In genomic region chr19:34134190-34135032, GRCh38 we compare ENCODE assay signal across 1 cellular context.
TF ChIP-seq lines count a peak whose summit lies in the region.

No MANE protein-coding gene starts in this region.

TF ChIP-seq in K562, 482 proteins besides CTCF, POLR2A, EP300 and RAD21 (continued from another document and continues in another):
- TF ChIP-seq, protein P1, sequence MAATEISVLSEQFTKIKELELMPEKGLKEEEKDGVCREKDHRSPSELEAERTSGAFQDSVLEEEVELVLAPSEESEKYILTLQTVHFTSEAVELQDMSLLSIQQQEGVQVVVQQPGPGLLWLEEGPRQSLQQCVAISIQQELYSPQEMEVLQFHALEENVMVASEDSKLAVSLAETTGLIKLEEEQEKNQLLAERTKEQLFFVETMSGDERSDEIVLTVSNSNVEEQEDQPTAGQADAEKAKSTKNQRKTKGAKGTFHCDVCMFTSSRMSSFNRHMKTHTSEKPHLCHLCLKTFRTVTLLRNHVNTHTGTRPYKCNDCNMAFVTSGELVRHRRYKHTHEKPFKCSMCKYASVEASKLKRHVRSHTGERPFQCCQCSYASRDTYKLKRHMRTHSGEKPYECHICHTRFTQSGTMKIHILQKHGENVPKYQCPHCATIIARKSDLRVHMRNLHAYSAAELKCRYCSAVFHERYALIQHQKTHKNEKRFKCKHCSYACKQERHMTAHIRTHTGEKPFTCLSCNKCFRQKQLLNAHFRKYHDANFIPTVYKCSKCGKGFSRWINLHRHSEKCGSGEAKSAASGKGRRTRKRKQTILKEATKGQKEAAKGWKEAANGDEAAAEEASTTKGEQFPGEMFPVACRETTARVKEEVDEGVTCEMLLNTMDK (IDR thresholded peaks at IDR 0.05; ENCODE audit: borderline replicate concordance, insufficient read depth, low read depth, low read length, poor library complexity, severe bottlenecking), result no peak
- TF ChIP-seq, protein P2, sequence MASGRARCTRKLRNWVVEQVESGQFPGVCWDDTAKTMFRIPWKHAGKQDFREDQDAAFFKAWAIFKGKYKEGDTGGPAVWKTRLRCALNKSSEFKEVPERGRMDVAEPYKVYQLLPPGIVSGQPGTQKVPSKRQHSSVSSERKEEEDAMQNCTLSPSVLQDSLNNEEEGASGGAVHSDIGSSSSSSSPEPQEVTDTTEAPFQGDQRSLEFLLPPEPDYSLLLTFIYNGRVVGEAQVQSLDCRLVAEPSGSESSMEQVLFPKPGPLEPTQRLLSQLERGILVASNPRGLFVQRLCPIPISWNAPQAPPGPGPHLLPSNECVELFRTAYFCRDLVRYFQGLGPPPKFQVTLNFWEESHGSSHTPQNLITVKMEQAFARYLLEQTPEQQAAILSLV (tag; IDR thresholded peaks at IDR 0.05), result no peak
- TF ChIP-seq SMAD1 (IDR thresholded peaks at IDR 0.05; ENCODE audit: low read depth, low read length, partially characterized antibody) (peak; percentile 37), RFX7 (CRISPR knock-in tag; IDR thresholded peaks at IDR 0.05) (no peak), USF1 (CRISPR knock-in tag; IDR thresholded peaks at IDR 0.05) (no peak), CHD1 (IDR thresholded peaks at IDR 0.05; ENCODE audit: low read length) (no peak), CTBP1 (IDR thresholded peaks at IDR 0.05; ENCODE audit: borderline replicate concordance) (peak; percentile 68; the same call in 1 of the 2 replicates), E2F6 (IDR thresholded peaks at IDR 0.05; ENCODE audit: borderline replicate concordance in 1 of 2, extremely low read depth in 1 of 2, insufficient read depth in 1 of 2, insufficient read length in 1 of 2, low read depth in 1 of 2, low read length in 1 of 2, poor library complexity in 1 of 2, severe bottlenecking in 1 of 2) (peak; percentile 84 to 94), ZNF830 (CRISPR knock-in tag; IDR thresholded peaks at IDR 0.05) (no peak), CBX1 (IDR thresholded peaks at IDR 0.05; ENCODE audit: low read depth) (no peak), KHSRP (IDR thresholded peaks at IDR 0.05) (no peak), CREBBP (IDR thresholded peaks at IDR 0.05; ENCODE audit: low read depth, low read length) (no peak), HSF4 (CRISPR knock-in tag; IDR thresholded peaks at IDR 0.05; ENCODE audit: borderline replicate concordance) (no peak), SNIP1 (IDR thresholded peaks at IDR 0.05; ENCODE audit: low read depth) (no peak), STAT5A (IDR thresholded peaks at IDR 0.05; ENCODE audit: borderline replicate concordance, low read length) (no peak), MTA3 (IDR thresholded peaks at IDR 0.05; ENCODE audit: borderline replicate concordance) (peak; percentile 75), ELF1 (tag; IDR thresholded peaks at IDR 0.05) (no peak), ZNF311 (CRISPR knock-in tag; IDR thresholded peaks at IDR 0.05) (no peak), NUFIP1 (IDR thresholded peaks at IDR 0.05; ENCODE audit: partially characterized antibody) (no peak), RAD51 (IDR thresholded peaks at IDR 0.05; ENCODE audit: borderline replicate concordance, low read depth) (no peak), ZFP30 (CRISPR knock-in tag; IDR thresholded peaks at IDR 0.05; ENCODE audit: borderline replicate concordance) (no peak), NFE2 (IDR thresholded peaks at IDR 0.05; ENCODE audit: low read depth) (no peak), SMARCA4 (IDR thresholded peaks at IDR 0.05) (no peak), SFPQ (IDR thresholded peaks at IDR 0.05; ENCODE audit: low read depth, low read length) (no peak), TAF1 (IDR thresholded peaks at IDR 0.05; ENCODE audit: control insufficient read depth, extremely low read depth, insufficient read depth, low read length, severe bottlenecking) (peak; percentile 59), KDM4B (IDR thresholded peaks at IDR 0.05; ENCODE audit: borderline replicate concordance in 2 of 2, low read depth in 1 of 2) (no peak), SRSF9 (IDR thresholded peaks at IDR 0.05; ENCODE audit: borderline replicate concordance, low read depth, low read length) (no peak), SIN3A (IDR thresholded peaks at IDR 0.05; ENCODE audit: borderline replicate concordance in 2 of 2, control insufficient read depth in 1 of 2, low read depth in 2 of 2, low read length in 2 of 2) (0 out of 4 replicates have a peak, but pooled peaks of 1 of the 2 experiments have one; percentile 33), ZNF707 (CRISPR knock-in tag; conservative IDR thresholded peaks at IDR 0.05) (no peak), RUNX1 (IDR thresholded peaks at IDR 0.05; ENCODE audit: low read depth) (no peak), IRF2 (CRISPR knock-in tag; IDR thresholded peaks at IDR 0.05) (no peak), AFF4 (CRISPR knock-in tag; IDR thresholded peaks at IDR 0.05) (no peak), RBFOX2 (IDR thresholded peaks at IDR 0.05; ENCODE audit: low read depth, low read length) (peak; percentile 99), NRF1 (conservative IDR thresholded peaks at IDR 0.05 in 1 of 2, IDR thresholded peaks at IDR 0.05 in 1 of 2) (peak; percentile 97 to 98), GABPB1 (CRISPR knock-in tag; IDR thresholded peaks at IDR 0.05) (peak; percentile 52; the same call in 1 of the 2 replicates), SETDB1 (IDR thresholded peaks at IDR 0.05; ENCODE audit: low read length) (no peak), ATF1 (CRISPR knock-in tag; IDR thresholded peaks at IDR 0.05) (no peak), ATF1 (tag; IDR thresholded peaks at IDR 0.05) (peak; percentile 61; the same call in 1 of the 2 replicates), RFX5 (IDR thresholded peaks at IDR 0.05; ENCODE audit: low read depth, low read length) (peak; percentile 50; the same call in 1 of the 2 replicates), ZNF77 (CRISPR knock-in tag; IDR thresholded peaks at IDR 0.05) (no peak), ZNF507 (tag; conservative IDR thresholded peaks at IDR 0.05) (no peak), KLF1 (tag; IDR thresholded peaks at IDR 0.05) (peak; percentile 70; the same call in 1 of the 2 replicates), PTRF (tag; IDR thresholded peaks at IDR 0.05) (no peak), GATA2 (CRISPR knock-in tag; IDR thresholded peaks at IDR 0.05) (no peak), SMC3 (conservative IDR thresholded peaks at IDR 0.05; ENCODE audit: insufficient read depth, low read depth, low read length) (no peak), COPS2 (conservative IDR thresholded peaks at IDR 0.05) (no peak), MTA2 (IDR thresholded peaks at IDR 0.05; ENCODE audit: low read depth) (no peak)
- TF ChIP-seq, protein P3, sequence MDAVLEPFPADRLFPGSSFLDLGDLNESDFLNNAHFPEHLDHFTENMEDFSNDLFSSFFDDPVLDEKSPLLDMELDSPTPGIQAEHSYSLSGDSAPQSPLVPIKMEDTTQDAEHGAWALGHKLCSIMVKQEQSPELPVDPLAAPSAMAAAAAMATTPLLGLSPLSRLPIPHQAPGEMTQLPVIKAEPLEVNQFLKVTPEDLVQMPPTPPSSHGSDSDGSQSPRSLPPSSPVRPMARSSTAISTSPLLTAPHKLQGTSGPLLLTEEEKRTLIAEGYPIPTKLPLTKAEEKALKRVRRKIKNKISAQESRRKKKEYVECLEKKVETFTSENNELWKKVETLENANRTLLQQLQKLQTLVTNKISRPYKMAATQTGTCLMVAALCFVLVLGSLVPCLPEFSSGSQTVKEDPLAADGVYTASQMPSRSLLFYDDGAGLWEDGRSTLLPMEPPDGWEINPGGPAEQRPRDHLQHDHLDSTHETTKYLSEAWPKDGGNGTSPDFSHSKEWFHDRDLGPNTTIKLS (IDR thresholded peaks at IDR 0.05; ENCODE audit: borderline replicate concordance, low read depth), result no peak; the same call in none of the 2 replicates
- TF ChIP-seq, protein P4, sequence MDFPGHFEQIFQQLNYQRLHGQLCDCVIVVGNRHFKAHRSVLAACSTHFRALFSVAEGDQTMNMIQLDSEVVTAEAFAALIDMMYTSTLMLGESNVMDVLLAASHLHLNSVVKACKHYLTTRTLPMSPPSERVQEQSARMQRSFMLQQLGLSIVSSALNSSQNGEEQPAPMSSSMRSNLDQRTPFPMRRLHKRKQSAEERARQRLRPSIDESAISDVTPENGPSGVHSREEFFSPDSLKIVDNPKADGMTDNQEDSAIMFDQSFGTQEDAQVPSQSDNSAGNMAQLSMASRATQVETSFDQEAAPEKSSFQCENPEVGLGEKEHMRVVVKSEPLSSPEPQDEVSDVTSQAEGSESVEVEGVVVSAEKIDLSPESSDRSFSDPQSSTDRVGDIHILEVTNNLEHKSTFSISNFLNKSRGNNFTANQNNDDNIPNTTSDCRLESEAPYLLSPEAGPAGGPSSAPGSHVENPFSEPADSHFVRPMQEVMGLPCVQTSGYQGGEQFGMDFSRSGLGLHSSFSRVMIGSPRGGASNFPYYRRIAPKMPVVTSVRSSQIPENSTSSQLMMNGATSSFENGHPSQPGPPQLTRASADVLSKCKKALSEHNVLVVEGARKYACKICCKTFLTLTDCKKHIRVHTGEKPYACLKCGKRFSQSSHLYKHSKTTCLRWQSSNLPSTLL (IDR thresholded peaks at IDR 0.05), result no peak
- TF ChIP-seq, protein P5, sequence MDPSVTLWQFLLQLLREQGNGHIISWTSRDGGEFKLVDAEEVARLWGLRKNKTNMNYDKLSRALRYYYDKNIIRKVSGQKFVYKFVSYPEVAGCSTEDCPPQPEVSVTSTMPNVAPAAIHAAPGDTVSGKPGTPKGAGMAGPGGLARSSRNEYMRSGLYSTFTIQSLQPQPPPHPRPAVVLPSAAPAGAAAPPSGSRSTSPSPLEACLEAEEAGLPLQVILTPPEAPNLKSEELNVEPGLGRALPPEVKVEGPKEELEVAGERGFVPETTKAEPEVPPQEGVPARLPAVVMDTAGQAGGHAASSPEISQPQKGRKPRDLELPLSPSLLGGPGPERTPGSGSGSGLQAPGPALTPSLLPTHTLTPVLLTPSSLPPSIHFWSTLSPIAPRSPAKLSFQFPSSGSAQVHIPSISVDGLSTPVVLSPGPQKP (CRISPR knock-in tag; IDR thresholded peaks at IDR 0.05), result no peak
- TF ChIP-seq, protein P6, sequence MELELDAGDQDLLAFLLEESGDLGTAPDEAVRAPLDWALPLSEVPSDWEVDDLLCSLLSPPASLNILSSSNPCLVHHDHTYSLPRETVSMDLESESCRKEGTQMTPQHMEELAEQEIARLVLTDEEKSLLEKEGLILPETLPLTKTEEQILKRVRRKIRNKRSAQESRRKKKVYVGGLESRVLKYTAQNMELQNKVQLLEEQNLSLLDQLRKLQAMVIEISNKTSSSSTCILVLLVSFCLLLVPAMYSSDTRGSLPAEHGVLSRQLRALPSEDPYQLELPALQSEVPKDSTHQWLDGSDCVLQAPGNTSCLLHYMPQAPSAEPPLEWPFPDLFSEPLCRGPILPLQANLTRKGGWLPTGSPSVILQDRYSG (tag; conservative IDR thresholded peaks at IDR 0.05; ENCODE audit: low read depth), result no peak
- TF ChIP-seq, protein P7, sequence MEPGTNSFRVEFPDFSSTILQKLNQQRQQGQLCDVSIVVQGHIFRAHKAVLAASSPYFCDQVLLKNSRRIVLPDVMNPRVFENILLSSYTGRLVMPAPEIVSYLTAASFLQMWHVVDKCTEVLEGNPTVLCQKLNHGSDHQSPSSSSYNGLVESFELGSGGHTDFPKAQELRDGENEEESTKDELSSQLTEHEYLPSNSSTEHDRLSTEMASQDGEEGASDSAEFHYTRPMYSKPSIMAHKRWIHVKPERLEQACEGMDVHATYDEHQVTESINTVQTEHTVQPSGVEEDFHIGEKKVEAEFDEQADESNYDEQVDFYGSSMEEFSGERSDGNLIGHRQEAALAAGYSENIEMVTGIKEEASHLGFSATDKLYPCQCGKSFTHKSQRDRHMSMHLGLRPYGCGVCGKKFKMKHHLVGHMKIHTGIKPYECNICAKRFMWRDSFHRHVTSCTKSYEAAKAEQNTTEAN (CRISPR knock-in tag; IDR thresholded peaks at IDR 0.05), result no peak
